8 cellular contexts compared by ENCODE assay signal in the genomic region with DNA sequence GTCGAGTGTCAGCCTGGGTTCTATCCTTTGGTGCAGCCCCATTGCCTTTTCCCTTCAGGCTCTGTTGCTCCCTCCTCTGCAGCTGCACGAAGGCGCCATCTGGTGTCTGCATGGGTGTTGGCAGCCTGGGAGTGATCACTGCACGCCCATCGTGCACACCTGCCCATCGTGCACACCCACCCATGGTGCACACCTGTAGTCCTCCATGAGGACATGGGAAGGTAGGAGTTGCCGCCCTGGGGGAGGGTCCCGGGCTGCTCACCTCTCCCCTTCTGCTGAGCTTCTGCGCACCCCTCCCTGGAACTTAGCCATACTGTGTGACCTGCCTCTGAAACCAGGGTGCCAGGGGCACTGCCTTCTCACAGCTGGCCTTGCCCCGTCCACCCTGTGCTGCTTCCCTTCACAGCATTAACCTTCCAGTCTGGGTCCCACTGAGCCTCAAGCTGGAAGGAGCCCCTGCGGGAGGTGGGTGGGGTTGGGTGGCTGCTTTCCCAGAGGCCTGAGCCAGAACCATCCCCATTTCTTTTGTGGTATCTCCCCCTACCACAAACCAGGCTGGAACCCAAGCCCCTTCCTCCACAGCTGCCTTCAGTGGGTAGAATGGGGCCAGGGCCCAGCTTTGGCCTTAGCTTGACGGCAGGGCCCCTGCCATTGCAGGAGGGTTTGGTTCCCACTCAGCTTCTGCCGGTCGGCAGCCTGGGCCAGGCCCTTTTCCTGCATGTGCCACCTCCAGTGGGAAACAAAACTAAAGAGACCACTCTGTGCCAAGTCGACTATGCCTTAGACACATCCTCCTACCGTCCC. TPM values are rescaled to one million over a fixed set of nuclear protein-coding genes. Genes with fewer than 3 reads are reported as not detected.
DNase-seq lines count a peak whose midpoint lies in the region; ATAC-seq and TF ChIP-seq lines count a peak whose summit lies in the region.

No MANE protein-coding gene starts in this region.

- BruUV-seq in MCF 10A (replicated peaks; lab: Mats Ljungman, UMichigan): no TSS peak

- no peak for ATAC-seq in GM19328 (IDR thresholded peaks at IDR 0.05; ENCODE audit: unreplicated experiment)

- DNase-seq in AML-193 (lab: John Stamatoyannopoulos, UW): peak; percentile 48 to 56
- peak; percentile 56 for DNase-seq in GM19240 (ENCODE audit: insufficient read length, low spot score)
- peak; percentile 30 to 42 for DNase-seq in NCI-H1930 (lab: John Stamatoyannopoulos, UW)
- DNase-seq in MCF 10A (ENCODE audit: unreplicated experiment): peak; percentile 75
- peak; percentile 53 for DNase-seq in kidney glomerular epithelial cell (lab: John Stamatoyannopoulos, UW)
- peak; percentile 79 for DNase-seq in stimulated activated CD4-positive, alpha-beta T cell treated with anti-CD3 and anti-CD28 coated beads, Interleukin-4, amount 100 ng/mL, for 1 hour

- H3K4me3 Mint-ChIP-seq in MCF 10A (ENCODE audit: unreplicated experiment): no peak overlapping the region

- H3K27ac Mint-ChIP-seq in MCF 10A (ENCODE audit: low read depth, unreplicated experiment): no peak overlapping the region

- H3K36me3 Mint-ChIP-seq in MCF 10A (ENCODE audit: insufficient read depth, unreplicated experiment): peaks cover 24% of the 10 kb centered on the region

- peaks cover under 1% of the 10 kb centered on the region for H3K4me1 Mint-ChIP-seq in MCF 10A (ENCODE audit: insufficient read depth, unreplicated experiment)

- H3K4me3 ChIP-seq in WI38 (ENCODE audit: low read depth, low read length): no peak overlapping the region

- TF ChIP-seq CTCF in WI38 (IDR thresholded peaks at IDR 0.05; ENCODE audit: low read depth, low read length) (peak; percentile 84), MCF 10A (IDR thresholded peaks at IDR 0.05; ENCODE audit: unreplicated experiment) (peak; percentile 86)

- no peaks in the 10 kb centered on the region for H3K27me3 Mint-ChIP-seq in MCF 10A (ENCODE audit: insufficient read depth, unreplicated experiment)

- intact Hi-C loops in MCF 10A (cut with micrococcal nuclease): loop anchor here (1.0 to 5.0 kb wide), 5 partner anchors 45 to 407 kb away; no protein-coding TSS in a partner anchor

- POLR2A ChIA-PET in MCF 10A (lab: Yijun Ruan, JAX): interaction anchor here (0.6 to 0.9 kb wide), 2 partner anchors 14 to 35 kb away, joined by 3 to 4 read pairs; partner anchors contain the start of gene PSKH1

- CTCF ChIA-PET in MCF 10A (lab: Yijun Ruan, JAX): interaction anchor here (0.6 to 6.1 kb wide), 26 partner anchors 10 to 736 kb away, joined by 3 to 67 read pairs (median 3); partner anchors contain the start of gene NRN1L

- H3K9me3 Mint-ChIP-seq in MCF 10A (ENCODE audit: unreplicated experiment): no peaks in the 10 kb centered on the region

RNA-seq across cellular contexts. Expression of gene CTRL, which starts 2.9 kb away (rescaled TPM):
- 0.52 and 1.6 TPM in 2 replicates for total RNA-seq in MCF 10A (2022)

RNA-seq across cellular contexts. Expression of gene PSMB10, which starts 7.9 kb away (rescaled TPM):
- total RNA-seq in MCF 10A (2022): 20.3 and 32.7 TPM in 2 replicates

RNA-seq across cellular contexts. Expression of gene LCAT, which starts 15.2 kb away (rescaled TPM):
- 35.3 and 44.5 TPM in 2 replicates for total RNA-seq in MCF 10A (2022)

RNA-seq across cellular contexts. Expression of gene PSKH1, which starts 35.7 kb away (rescaled TPM):
- 21.7 and 27.9 TPM in 2 replicates for total RNA-seq in MCF 10A (2022)

RNA-seq across cellular contexts. Expression of gene SLC12A4, which starts 39.7 kb away (rescaled TPM):
- 107 TPM in 2 replicates for total RNA-seq in MCF 10A (2022)
